Comparison of ENCODE assay signal across 1 cellular context in the genomic region with DNA sequence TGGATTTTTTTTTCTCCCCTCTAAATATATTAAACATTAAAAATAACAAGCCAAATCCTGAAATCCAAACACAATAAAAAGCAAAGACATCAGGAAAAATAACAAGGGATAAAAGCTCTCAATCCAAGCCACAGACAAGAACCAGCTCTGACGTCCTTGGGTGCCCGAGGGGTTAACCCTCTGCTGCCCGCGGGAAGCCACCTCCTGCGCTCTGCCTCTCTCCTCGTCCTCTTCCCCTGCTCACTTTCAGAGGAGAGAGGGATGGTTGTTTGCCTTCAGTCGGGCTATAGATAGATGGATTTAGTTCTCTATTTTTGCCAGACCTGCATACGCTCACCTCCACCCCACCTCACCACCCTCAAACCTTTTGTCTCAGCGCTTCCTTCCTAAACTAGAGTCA.
TF ChIP-seq lines count a peak whose summit lies in the region.

No MANE protein-coding gene starts in this region.

TF ChIP-seq in GM23338, 12 proteins besides CTCF, POLR2A, EP300 and RAD21 (continued from another document):
- TF ChIP-seq, protein P1, sequence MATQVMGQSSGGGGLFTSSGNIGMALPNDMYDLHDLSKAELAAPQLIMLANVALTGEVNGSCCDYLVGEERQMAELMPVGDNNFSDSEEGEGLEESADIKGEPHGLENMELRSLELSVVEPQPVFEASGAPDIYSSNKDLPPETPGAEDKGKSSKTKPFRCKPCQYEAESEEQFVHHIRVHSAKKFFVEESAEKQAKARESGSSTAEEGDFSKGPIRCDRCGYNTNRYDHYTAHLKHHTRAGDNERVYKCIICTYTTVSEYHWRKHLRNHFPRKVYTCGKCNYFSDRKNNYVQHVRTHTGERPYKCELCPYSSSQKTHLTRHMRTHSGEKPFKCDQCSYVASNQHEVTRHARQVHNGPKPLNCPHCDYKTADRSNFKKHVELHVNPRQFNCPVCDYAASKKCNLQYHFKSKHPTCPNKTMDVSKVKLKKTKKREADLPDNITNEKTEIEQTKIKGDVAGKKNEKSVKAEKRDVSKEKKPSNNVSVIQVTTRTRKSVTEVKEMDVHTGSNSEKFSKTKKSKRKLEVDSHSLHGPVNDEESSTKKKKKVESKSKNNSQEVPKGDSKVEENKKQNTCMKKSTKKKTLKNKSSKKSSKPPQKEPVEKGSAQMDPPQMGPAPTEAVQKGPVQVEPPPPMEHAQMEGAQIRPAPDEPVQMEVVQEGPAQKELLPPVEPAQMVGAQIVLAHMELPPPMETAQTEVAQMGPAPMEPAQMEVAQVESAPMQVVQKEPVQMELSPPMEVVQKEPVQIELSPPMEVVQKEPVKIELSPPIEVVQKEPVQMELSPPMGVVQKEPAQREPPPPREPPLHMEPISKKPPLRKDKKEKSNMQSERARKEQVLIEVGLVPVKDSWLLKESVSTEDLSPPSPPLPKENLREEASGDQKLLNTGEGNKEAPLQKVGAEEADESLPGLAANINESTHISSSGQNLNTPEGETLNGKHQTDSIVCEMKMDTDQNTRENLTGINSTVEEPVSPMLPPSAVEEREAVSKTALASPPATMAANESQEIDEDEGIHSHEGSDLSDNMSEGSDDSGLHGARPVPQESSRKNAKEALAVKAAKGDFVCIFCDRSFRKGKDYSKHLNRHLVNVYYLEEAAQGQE (IDR thresholded peaks at IDR 0.05; ENCODE audit: unreplicated experiment): no peak
- TF ChIP-seq CREB1 (CRISPR knock-in tag; IDR thresholded peaks at IDR 0.05; ENCODE audit: low read depth): no peak
- TF ChIP-seq EZH2 (IDR thresholded peaks at IDR 0.05; ENCODE audit: low read depth, unreplicated experiment): no peak
- no peak for TF ChIP-seq POLR2AphosphoS5 (IDR thresholded peaks at IDR 0.05; ENCODE audit: low read depth)
- TF ChIP-seq, protein P2, sequence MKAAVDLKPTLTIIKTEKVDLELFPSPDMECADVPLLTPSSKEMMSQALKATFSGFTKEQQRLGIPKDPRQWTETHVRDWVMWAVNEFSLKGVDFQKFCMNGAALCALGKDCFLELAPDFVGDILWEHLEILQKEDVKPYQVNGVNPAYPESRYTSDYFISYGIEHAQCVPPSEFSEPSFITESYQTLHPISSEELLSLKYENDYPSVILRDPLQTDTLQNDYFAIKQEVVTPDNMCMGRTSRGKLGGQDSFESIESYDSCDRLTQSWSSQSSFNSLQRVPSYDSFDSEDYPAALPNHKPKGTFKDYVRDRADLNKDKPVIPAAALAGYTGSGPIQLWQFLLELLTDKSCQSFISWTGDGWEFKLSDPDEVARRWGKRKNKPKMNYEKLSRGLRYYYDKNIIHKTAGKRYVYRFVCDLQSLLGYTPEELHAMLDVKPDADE (IDR thresholded peaks at IDR 0.05): no peak
- TF ChIP-seq, protein P3, sequence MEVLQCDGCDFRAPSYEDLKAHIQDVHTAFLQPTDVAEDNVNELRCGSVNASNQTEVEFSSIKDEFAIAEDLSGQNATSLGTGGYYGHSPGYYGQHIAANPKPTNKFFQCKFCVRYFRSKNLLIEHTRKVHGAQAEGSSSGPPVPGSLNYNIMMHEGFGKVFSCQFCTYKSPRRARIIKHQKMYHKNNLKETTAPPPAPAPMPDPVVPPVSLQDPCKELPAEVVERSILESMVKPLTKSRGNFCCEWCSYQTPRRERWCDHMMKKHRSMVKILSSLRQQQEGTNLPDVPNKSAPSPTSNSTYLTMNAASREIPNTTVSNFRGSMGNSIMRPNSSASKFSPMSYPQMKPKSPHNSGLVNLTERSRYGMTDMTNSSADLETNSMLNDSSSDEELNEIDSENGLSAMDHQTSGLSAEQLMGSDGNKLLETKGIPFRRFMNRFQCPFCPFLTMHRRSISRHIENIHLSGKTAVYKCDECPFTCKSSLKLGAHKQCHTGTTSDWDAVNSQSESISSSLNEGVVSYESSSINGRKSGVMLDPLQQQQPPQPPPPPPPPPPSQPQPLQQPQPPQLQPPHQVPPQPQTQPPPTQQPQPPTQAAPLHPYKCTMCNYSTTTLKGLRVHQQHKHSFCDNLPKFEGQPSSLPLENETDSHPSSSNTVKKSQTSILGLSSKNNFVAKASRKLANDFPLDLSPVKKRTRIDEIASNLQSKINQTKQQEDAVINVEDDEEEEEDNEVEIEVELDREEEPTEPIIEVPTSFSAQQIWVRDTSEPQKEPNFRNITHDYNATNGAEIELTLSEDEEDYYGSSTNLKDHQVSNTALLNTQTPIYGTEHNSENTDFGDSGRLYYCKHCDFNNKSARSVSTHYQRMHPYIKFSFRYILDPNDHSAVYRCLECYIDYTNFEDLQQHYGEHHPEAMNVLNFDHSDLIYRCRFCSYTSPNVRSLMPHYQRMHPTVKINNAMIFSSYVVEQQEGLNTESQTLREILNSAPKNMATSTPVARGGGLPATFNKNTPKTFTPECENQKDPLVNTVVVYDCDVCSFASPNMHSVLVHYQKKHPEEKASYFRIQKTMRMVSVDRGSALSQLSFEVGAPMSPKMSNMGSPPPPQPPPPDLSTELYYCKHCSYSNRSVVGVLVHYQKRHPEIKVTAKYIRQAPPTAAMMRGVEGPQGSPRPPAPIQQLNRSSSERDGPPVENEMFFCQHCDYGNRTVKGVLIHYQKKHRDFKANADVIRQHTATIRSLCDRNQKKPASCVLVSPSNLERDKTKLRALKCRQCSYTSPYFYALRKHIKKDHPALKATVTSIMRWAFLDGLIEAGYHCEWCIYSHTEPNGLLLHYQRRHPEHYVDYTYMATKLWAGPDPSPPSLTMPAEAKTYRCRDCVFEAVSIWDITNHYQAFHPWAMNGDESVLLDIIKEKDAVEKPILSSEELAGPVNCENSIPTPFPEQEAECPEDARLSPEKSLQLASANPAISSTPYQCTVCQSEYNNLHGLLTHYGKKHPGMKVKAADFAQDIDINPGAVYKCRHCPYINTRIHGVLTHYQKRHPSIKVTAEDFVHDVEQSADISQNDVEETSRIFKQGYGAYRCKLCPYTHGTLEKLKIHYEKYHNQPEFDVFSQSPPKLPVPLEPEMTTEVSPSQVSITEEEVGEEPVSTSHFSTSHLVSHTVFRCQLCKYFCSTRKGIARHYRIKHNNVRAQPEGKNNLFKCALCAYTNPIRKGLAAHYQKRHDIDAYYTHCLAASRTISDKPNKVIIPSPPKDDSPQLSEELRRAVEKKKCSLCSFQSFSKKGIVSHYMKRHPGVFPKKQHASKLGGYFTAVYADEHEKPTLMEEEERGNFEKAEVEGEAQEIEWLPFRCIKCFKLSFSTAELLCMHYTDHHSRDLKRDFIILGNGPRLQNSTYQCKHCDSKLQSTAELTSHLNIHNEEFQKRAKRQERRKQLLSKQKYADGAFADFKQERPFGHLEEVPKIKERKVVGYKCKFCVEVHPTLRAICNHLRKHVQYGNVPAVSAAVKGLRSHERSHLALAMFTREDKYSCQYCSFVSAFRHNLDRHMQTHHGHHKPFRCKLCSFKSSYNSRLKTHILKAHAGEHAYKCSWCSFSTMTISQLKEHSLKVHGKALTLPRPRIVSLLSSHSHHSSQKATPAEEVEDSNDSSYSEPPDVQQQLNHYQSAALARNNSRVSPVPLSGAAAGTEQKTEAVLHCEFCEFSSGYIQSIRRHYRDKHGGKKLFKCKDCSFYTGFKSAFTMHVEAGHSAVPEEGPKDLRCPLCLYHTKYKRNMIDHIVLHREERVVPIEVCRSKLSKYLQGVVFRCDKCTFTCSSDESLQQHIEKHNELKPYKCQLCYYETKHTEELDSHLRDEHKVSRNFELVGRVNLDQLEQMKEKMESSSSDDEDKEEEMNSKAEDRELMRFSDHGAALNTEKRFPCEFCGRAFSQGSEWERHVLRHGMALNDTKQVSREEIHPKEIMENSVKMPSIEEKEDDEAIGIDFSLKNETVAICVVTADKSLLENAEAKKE (CRISPR knock-in tag; IDR thresholded peaks at IDR 0.05): no peak
- TF ChIP-seq JUNB (IDR thresholded peaks at IDR 0.05; ENCODE audit: unreplicated experiment): no peak
